Comparison of ENCODE assay signal across 8 cellular contexts in the genomic region with DNA sequence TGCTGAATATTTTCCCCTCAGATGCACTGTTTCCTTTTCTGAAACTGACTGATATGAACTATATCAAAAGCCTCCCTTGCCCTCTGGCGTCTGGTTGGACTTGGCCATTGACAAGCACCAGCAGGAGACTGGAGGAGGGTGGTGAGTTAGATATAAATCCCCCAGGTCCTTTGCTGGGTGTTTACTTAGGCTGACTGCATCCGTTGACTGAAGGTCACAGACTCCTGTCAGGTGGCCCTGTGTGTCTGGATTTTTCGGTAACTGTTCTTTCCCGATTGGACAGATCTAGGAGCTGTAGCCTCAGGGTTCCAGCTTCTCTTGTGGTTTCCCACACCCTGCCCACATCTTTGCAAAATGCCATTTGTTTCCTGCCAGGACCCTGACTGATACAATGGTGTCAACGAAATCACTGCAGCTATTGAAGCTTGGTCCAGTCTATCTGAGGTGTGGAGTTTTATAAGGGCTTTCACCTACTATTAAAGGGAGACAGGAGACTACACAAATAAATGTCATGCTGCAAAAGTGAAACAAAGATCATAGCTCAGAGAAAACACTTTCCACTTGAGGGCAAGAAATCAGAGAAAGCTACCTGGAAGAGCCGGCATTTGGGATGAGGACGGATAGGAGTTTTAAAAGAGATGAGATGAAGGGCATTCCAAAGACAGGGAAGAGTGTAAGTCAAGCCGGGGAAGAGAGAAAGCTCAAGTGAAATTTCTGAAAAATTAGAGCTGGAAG. TPM values are rescaled to one million over a fixed set of nuclear protein-coding genes. Genes with fewer than 3 reads are reported as not detected.
DNase-seq lines count a peak whose midpoint lies in the region; ATAC-seq and TF ChIP-seq lines count a peak whose summit lies in the region.

No MANE protein-coding gene starts in this region.

- peaks cover 5% of the 10 kb centered on the region for H3K9me3 ChIP-seq in left ventricle myocardium inferior (replicated peaks)
- no peaks in the 10 kb centered on the region for H3K9me3 ChIP-seq in SK-N-MC (ENCODE audit: low read depth, low read length)
- peaks cover 2% of the 10 kb centered on the region for H3K9me3 ChIP-seq in trophoblast cell (ENCODE audit: insufficient read depth, low read depth, low read length)

- no peak overlapping the region for H4K12ac ChIP-seq in trophoblast cell (ENCODE audit: low read depth, low read length)

- DNase-seq in left ventricle myocardium inferior (no peak), left ventricle myocardium superior (no peak), SK-N-MC (ENCODE audit: low read depth, low spot score) (no peak), epithelial cell of proximal tubule (ENCODE audit: low read depth) (no peak), trophoblast cell (peak; percentile 46 to 57), 8988T (no peak)

- no peak overlapping the region for H3K4ac ChIP-seq in trophoblast cell (ENCODE audit: low read depth, low read length)

- peaks cover 14% of the 10 kb centered on the region for H3K79me2 ChIP-seq in trophoblast cell (ENCODE audit: control insufficient read depth, insufficient read depth, low read length, poor library complexity)

- H3K18ac ChIP-seq in trophoblast cell (ENCODE audit: low read length) = no peak overlapping the region

- H3K9ac ChIP-seq in SK-N-MC (ENCODE audit: insufficient read length) (peak overlapping the region; percentile 67), trophoblast cell (ENCODE audit: low read length) (no peak overlapping the region)

- H2AK5ac ChIP-seq in trophoblast cell (ENCODE audit: low read length) = no peak overlapping the region

- no peak overlapping the region for H2AFZ ChIP-seq in trophoblast cell (ENCODE audit: insufficient read depth, low read length, poor library complexity)

- H3K36me3 ChIP-seq in left ventricle myocardium inferior (no peaks in the 10 kb centered on the region), SK-N-MC (ENCODE audit: insufficient read depth, low read length) (no peaks in the 10 kb centered on the region), trophoblast cell (ENCODE audit: control insufficient read depth in 1 of 2, insufficient read depth in 2 of 2, low read length in 2 of 2) (no peaks in the 10 kb centered on the region)

- no peak overlapping the region for H2BK120ac ChIP-seq in trophoblast cell (ENCODE audit: insufficient read depth, low read length, poor library complexity)

- ATAC-seq in left ventricle myocardium superior (no peak), GM21737 (IDR thresholded peaks at IDR 0.05; ENCODE audit: unreplicated experiment) (no peak), HG03025 (IDR thresholded peaks at IDR 0.05; ENCODE audit: low FRiP score, unreplicated experiment) (no peak)

- H3K14ac ChIP-seq in trophoblast cell (ENCODE audit: low read length) = no peak overlapping the region

- H3K79me1 ChIP-seq in trophoblast cell (ENCODE audit: low read length) = peaks cover 14% of the 10 kb centered on the region

- WGBS in trophoblast cell (ENCODE audit: extremely low coverage, insufficient coverage, insufficient read length) = no CpG with 5 or more reads among the region's 8 CpGs

- H4K91ac ChIP-seq in trophoblast cell (ENCODE audit: low read depth, low read length) = no peak overlapping the region

- peak overlapping the region; percentile 91 for H3K27ac ChIP-seq in left ventricle myocardium inferior (replicated peaks)
- H3K27ac ChIP-seq in SK-N-MC = no peak overlapping the region
- peak overlapping the region; percentile 60 for H3K27ac ChIP-seq in trophoblast cell (ENCODE audit: low read depth, low read length)

- peak overlapping the region; percentile 86 for H3K4me3 ChIP-seq in left ventricle myocardium inferior
- peak overlapping the region; percentile 84 for H3K4me3 ChIP-seq in SK-N-MC
- peak overlapping the region; percentile 89 for H3K4me3 ChIP-seq in epithelial cell of proximal tubule (ENCODE audit: low read depth, low read length)
- no peak overlapping the region for H3K4me3 ChIP-seq in trophoblast cell (ENCODE audit: low read depth, low read length)

- intact Hi-C loops in left ventricle myocardium inferior (cut with micrococcal nuclease) = no loop called here
- intact Hi-C loops in left ventricle myocardium superior (cut with micrococcal nuclease) = no loop called here

- H2BK5ac ChIP-seq in trophoblast cell (ENCODE audit: low read depth, low read length, poor library complexity) = peak overlapping the region; percentile 60

- H3K4me2 ChIP-seq in trophoblast cell (ENCODE audit: low read length) = peak overlapping the region; percentile 86

- peaks cover 46% of the 10 kb centered on the region for H3K4me1 ChIP-seq in left ventricle myocardium inferior
- H3K4me1 ChIP-seq in trophoblast cell (ENCODE audit: control insufficient read depth in 1 of 2, insufficient read depth in 2 of 2, low read length in 2 of 2) = peaks cover 0 to 6% of the 10 kb centered on the region in 2 experiments

- no peak overlapping the region for H4K8ac ChIP-seq in trophoblast cell (ENCODE audit: low read depth, low read length)

- no peak overlapping the region for H3K23ac ChIP-seq in trophoblast cell (ENCODE audit: low read length)

- H3K27me3 ChIP-seq in left ventricle myocardium inferior (ENCODE audit: low read depth) (no peaks in the 10 kb centered on the region), trophoblast cell (ENCODE audit: insufficient read depth, low read length) (no peaks in the 10 kb centered on the region)

- no peak overlapping the region for H2BK12ac ChIP-seq in trophoblast cell (ENCODE audit: low read length)

- TF ChIP-seq CTCF in left ventricle myocardium inferior (IDR thresholded peaks at IDR 0.05; ENCODE audit: borderline replicate concordance) (peak; percentile 16), epithelial cell of proximal tubule (conservative IDR thresholded peaks at IDR 0.05; ENCODE audit: low read depth, low read length) (peak; percentile 33)

RNA-seq across cellular contexts. Expression of gene MAGI3, which starts 1.5 kb away (rescaled TPM):
- 5.4 TPM for total RNA-seq in left ventricle myocardium inferior
- total RNA-seq in left ventricle myocardium superior = 5.8 TPM
- 5.4 and 7.0 TPM in 2 replicates for total RNA-seq in epithelial cell of proximal tubule
- 14.0 and 14.4 TPM in 2 replicates for polyA plus RNA-seq in trophoblast cell (2013)

Comparison
In these comparisons a context has a peak if more than half of its experiments do, and no peak if none do; other contexts are left out.
1. DNase-seq: peak in trophoblast cell (2 of 2); none in left ventricle myocardium inferior (single experiment), left ventricle myocardium superior (single experiment), SK-N-MC (single experiment), epithelial cell of proximal tubule (single experiment) and 8988T (single experiment).